In genomic region chrX:20063716-20064351, GRCh38 we compare ENCODE assay signal across 2 cellular contexts.
TF ChIP-seq lines count a peak whose summit lies in the region.

No MANE protein-coding gene starts in this region.

TF ChIP-seq in SK-N-SH, 30 proteins besides CTCF, POLR2A, EP300 and RAD21 (continued from another document):
- TF ChIP-seq POLR2AphosphoS5 (IDR thresholded peaks at IDR 0.05; ENCODE audit: low read depth, low read length) (no peak), ELF1 (IDR thresholded peaks at IDR 0.05) (no peak), MXI1 (IDR thresholded peaks at IDR 0.05; ENCODE audit: low read depth, low read length) (no peak), TAF1 (IDR thresholded peaks at IDR 0.05; ENCODE audit: borderline replicate concordance, low read depth, low read length) (no peak), FOXM1 (IDR thresholded peaks at IDR 0.05; ENCODE audit: low read depth) (no peak), IRF3 (IDR thresholded peaks at IDR 0.05; ENCODE audit: low read depth, low read length) (no peak), NFIC (IDR thresholded peaks at IDR 0.05; ENCODE audit: borderline replicate concordance) (no peak), MEF2A (IDR thresholded peaks at IDR 0.05; ENCODE audit: borderline replicate concordance, low read depth) (no peak), GATA2 (CRISPR knock-in tag; IDR thresholded peaks at IDR 0.05) (no peak), ZBTB33 (IDR thresholded peaks at IDR 0.05; ENCODE audit: borderline replicate concordance, low read depth) (no peak), YY1 (IDR thresholded peaks at IDR 0.05; ENCODE audit: low read depth) (no peak), REST (IDR thresholded peaks at IDR 0.05; ENCODE audit: low read depth, low read length) (no peak), NRF1 (IDR thresholded peaks at IDR 0.05; ENCODE audit: low read depth, low read length) (no peak)
TF ChIP-seq in SK-N-SH: peak in this region for 0.

TF ChIP-seq in SK-N-SH treated with all-trans-retinoic acid at 6 μM for 48 hours, 23 proteins besides CTCF, POLR2A, EP300 and RAD21 (continued from another document):
- TF ChIP-seq CREB5 (CRISPR knock-in tag; IDR thresholded peaks at IDR 0.05; ENCODE audit: low read depth) (no peak), PATZ1 (CRISPR knock-in tag; IDR thresholded peaks at IDR 0.05; ENCODE audit: borderline replicate concordance) (no peak), PPARA (CRISPR knock-in tag; IDR thresholded peaks at IDR 0.05; ENCODE audit: borderline replicate concordance) (no peak), ZFP30 (CRISPR knock-in tag; IDR thresholded peaks at IDR 0.05) (no peak), ZNF8 (CRISPR knock-in tag; IDR thresholded peaks at IDR 0.05) (no peak), POU6F1 (CRISPR knock-in tag; IDR thresholded peaks at IDR 0.05; ENCODE audit: borderline replicate concordance, low read depth) (no peak), CSDC2 (CRISPR knock-in tag; IDR thresholded peaks at IDR 0.05) (no peak), TCF4 (CRISPR knock-in tag; IDR thresholded peaks at IDR 0.05; ENCODE audit: borderline replicate concordance) (no peak), CSRNP3 (CRISPR knock-in tag; IDR thresholded peaks at IDR 0.05) (no peak), ESRRG (CRISPR knock-in tag; IDR thresholded peaks at IDR 0.05) (no peak), OSR1 (CRISPR knock-in tag; IDR thresholded peaks at IDR 0.05) (no peak)
